Comparison of ENCODE assay signal across 8 cellular contexts in genomic region chrX:45850197-45850774, GRCh38.
DNase-seq lines count a peak whose midpoint lies in the region; ATAC-seq and TF ChIP-seq lines count a peak whose summit lies in the region.

No MANE protein-coding gene starts in this region.

- peak overlapping the region; percentile 88 for H3K27ac Mint-ChIP-seq in central memory CD8-positive, alpha-beta T cell (ENCODE audit: low read depth)

- peak overlapping the region; percentile 82 for H3K9ac ChIP-seq in SK-N-SH
- peak overlapping the region; percentile 90 for H3K9ac ChIP-seq in mesendoderm (ENCODE audit: low read length)

- no peak overlapping the region for H2AFZ ChIP-seq in SK-N-SH (ENCODE audit: low read depth)

- peak overlapping the region; percentile 88 for H3K4me3 Mint-ChIP-seq in central memory CD8-positive, alpha-beta T cell

- H3K4me1 ChIP-seq in SK-N-SH (ENCODE audit: control insufficient read depth in 1 of 2, insufficient read depth in 2 of 2, low read depth in 1 of 2, low read length in 1 of 2) (peaks cover 0 to 15% of the 10 kb centered on the region in 2 experiments; a peak in 1 of 4 replicates), mesendoderm (ENCODE audit: control insufficient read depth, low read depth, low read length) (no peaks in the 10 kb centered on the region), thoracic aorta (ENCODE audit: control insufficient read depth in 1 of 2, low read depth in 2 of 2) (no peaks in the 10 kb centered on the region)

- H3K36me3 Mint-ChIP-seq in central memory CD8-positive, alpha-beta T cell (ENCODE audit: insufficient read depth), result peaks cover 9% of the 10 kb centered on the region

- H3K56ac ChIP-seq in mesendoderm (ENCODE audit: low read length), result peak overlapping the region; percentile 84

- H3K9me3 Mint-ChIP-seq in central memory CD8-positive, alpha-beta T cell, result no peaks in the 10 kb centered on the region

- H4K5ac ChIP-seq in mesendoderm (ENCODE audit: low read length), result no peak overlapping the region

- H3K27me3 ChIP-seq in SK-N-SH (ENCODE audit: insufficient read depth), result peaks cover 18% of the 10 kb centered on the region; the same call in 1 of the 2 replicates
- no peaks in the 10 kb centered on the region for H3K27me3 ChIP-seq in mesendoderm (ENCODE audit: insufficient read depth, low read length, poor library complexity)
- H3K27me3 ChIP-seq in thoracic aorta (replicated peaks; ENCODE audit: insufficient read depth), result no peaks in the 10 kb centered on the region

- no peak overlapping the region for H4K8ac ChIP-seq in mesendoderm (ENCODE audit: low read depth, low read length)

- peak; percentile 12 for ATAC-seq in GM18867 (IDR thresholded peaks at IDR 0.05; ENCODE audit: unreplicated experiment)
- peak; percentile 22 for ATAC-seq in central memory CD8-positive, alpha-beta T cell (replicated peaks; ENCODE audit: extremely low read depth, poor library complexity, severe bottlenecking)
- no peak for ATAC-seq in thoracic aorta (ENCODE audit: insufficient number of reproducible peaks, low FRiP score, low read depth)

- peaks cover 8% of the 10 kb centered on the region for H3F3A ChIP-seq in SK-N-SH (replicated peaks; ENCODE audit: insufficient read depth)

- no peak for TF ChIP-seq CTCF in SK-N-SH (IDR thresholded peaks at IDR 0.05)
- TF ChIP-seq CTCF in thoracic aorta (IDR thresholded peaks at IDR 0.05), result no peak

- peak overlapping the region; percentile 72 for H3K4ac ChIP-seq in mesendoderm (ENCODE audit: low read depth, low read length)

- H3K18ac ChIP-seq in mesendoderm (ENCODE audit: low read length), result peak overlapping the region; percentile 86

- H3K9me3 ChIP-seq in SK-N-SH (no peaks in the 10 kb centered on the region), thoracic aorta (no peaks in the 10 kb centered on the region)

- DNase-seq in SK-N-SH, result no peak
- no peak for DNase-seq in central memory CD8-positive, alpha-beta T cell (ENCODE audit: low spot score in 2 of 2)
- peak; percentile 43 for DNase-seq in mesendoderm
- no peak for DNase-seq in thoracic aorta (ENCODE audit: low spot score)
- no peak for DNase-seq in HuH-7.5 (ENCODE audit: low spot score)
- no peak for DNase-seq in dedifferentiated amniotic fluid mesenchymal stem cell (ENCODE audit: extremely low spot score)
- no peak for DNase-seq in DMS153 (lab: John Stamatoyannopoulos, UW)

- H3K4me3 ChIP-seq in SK-N-SH (ENCODE audit: low read depth in 2 of 2, low read length in 1 of 2) (peak overlapping the region; percentile 55 to 68; a peak in 3 of 4 replicates), mesendoderm (ENCODE audit: low read length) (peak overlapping the region; percentile 76), thoracic aorta (peak overlapping the region; percentile 75)

- H3K23ac ChIP-seq in mesendoderm (ENCODE audit: low read length), result peak overlapping the region; percentile 85

- TF ChIP-seq EP300 in SK-N-SH (IDR thresholded peaks at IDR 0.05; ENCODE audit: borderline replicate concordance in 1 of 2, low read depth in 1 of 2, low read length in 1 of 2), result no peak

- POLR2A ChIA-PET in SK-N-SH (lab: Yijun Ruan, JAX), result no interaction called here

- H2BK5ac ChIP-seq in mesendoderm (ENCODE audit: low read length), result peak overlapping the region; percentile 54

- no peak for TF ChIP-seq RAD21 in SK-N-SH (IDR thresholded peaks at IDR 0.05; ENCODE audit: low read length)

- H2BK120ac ChIP-seq in mesendoderm (ENCODE audit: low read depth, low read length), result no peak overlapping the region

- CTCF ChIA-PET in SK-N-SH (lab: Yijun Ruan, JAX), result no interaction called here

- H3K36me3 ChIP-seq in SK-N-SH (replicated peaks in 1 of 2; ENCODE audit: control insufficient read depth in 1 of 2, insufficient read depth in 2 of 2, low read length in 1 of 2) (peaks cover 0 to 17% of the 10 kb centered on the region in 2 experiments), mesendoderm (ENCODE audit: control insufficient read depth, insufficient read depth, low read length) (no peaks in the 10 kb centered on the region), thoracic aorta (no peaks in the 10 kb centered on the region)

- no peaks in the 10 kb centered on the region for H4K20me1 ChIP-seq in SK-N-SH (ENCODE audit: insufficient read depth)

- peak overlapping the region; percentile 63 for H3K4me2 ChIP-seq in SK-N-SH
- H3K4me2 ChIP-seq in mesendoderm (ENCODE audit: low read length), result peak overlapping the region; percentile 19

- H3K27me3 Mint-ChIP-seq in central memory CD8-positive, alpha-beta T cell, result no peaks in the 10 kb centered on the region

- H2AK5ac ChIP-seq in mesendoderm (ENCODE audit: low read length), result no peak overlapping the region

- H3K79me2 ChIP-seq in SK-N-SH (ENCODE audit: insufficient read depth) (peaks cover 60% of the 10 kb centered on the region), mesendoderm (ENCODE audit: control insufficient read depth, insufficient read depth, low read length) (peaks cover 34% of the 10 kb centered on the region)

- H3K9me2 ChIP-seq in SK-N-SH, result no peaks in the 10 kb centered on the region

- no peaks in the 10 kb centered on the region for H3K79me1 ChIP-seq in mesendoderm (ENCODE audit: low read length)

- WGBS in SK-N-SH (ENCODE audit: low lambda C conversion rate), result 37% methylated on average over 27 of the region's 28 CpGs
- no CpG with 5 or more reads among the region's 28 CpGs for WGBS in mesendoderm (ENCODE audit: extremely low coverage, insufficient coverage, low lambda C conversion rate)

- H2BK15ac ChIP-seq in mesendoderm (replicated peaks; ENCODE audit: low read depth), result no peak overlapping the region

- H3K4me1 Mint-ChIP-seq in central memory CD8-positive, alpha-beta T cell, result peaks cover 15% of the 10 kb centered on the region

- H3K27ac ChIP-seq in SK-N-SH (ENCODE audit: low read depth in 2 of 2, low read length in 1 of 2) (peak overlapping the region in 1 of 2 experiments; percentile 64; a peak in 2 of 4 replicates), mesendoderm (ENCODE audit: low read depth, low read length) (peak overlapping the region; percentile 86), thoracic aorta (no peak overlapping the region)

TF ChIP-seq in SK-N-SH, 30 proteins besides CTCF, POLR2A, EP300 and RAD21:
- TF ChIP-seq MXI1 (IDR thresholded peaks at IDR 0.05; ENCODE audit: low read depth, low read length) (no peak), SIN3A (IDR thresholded peaks at IDR 0.05; ENCODE audit: borderline replicate concordance, low read depth, low read length) (0 out of 2 replicates have a peak, but pooled peaks have one; percentile 8), MAX (IDR thresholded peaks at IDR 0.05; ENCODE audit: low read depth) (peak; percentile 37; the same call in 1 of the 2 replicates)
